Comparison of ENCODE assay signal across 31 cellular contexts in genomic region chr5:62347928-62348327, GRCh38. TPM values are rescaled to one million over a fixed set of nuclear protein-coding genes. Genes with fewer than 3 reads are reported as not detected.
DNase-seq lines count a peak whose midpoint lies in the region; ATAC-seq, FAIRE-seq and TF ChIP-seq lines count a peak whose summit lies in the region.
"Had no signal": no experiment of that assay in that cellular context is flagged by ENCODE, and none has a peak within 500 bp of the region (broad histone marks: within the 10 kb centered on the region; RNA-seq: fewer than 3 reads in every experiment).

No MANE protein-coding gene starts in this region.

- H3K4me1 Mint-ChIP-seq in activated naive CD4-positive, alpha-beta T cell treated with anti-CD3 and anti-CD28 coated beads, Interleukin-2, amount 50 U/mL, for 24 hours, result peaks cover 39% of the 10 kb centered on the region
- H3K4me1 Mint-ChIP-seq in CD8-positive, alpha-beta memory T cell, result peaks cover 32 to 57% (median 49%) of the 10 kb centered on the region in 3 donors
- H3K4me1 Mint-ChIP-seq in activated T-helper 2 cell treated with anti-CD3 and anti-CD28 coated beads, Interferon-gamma antibody, Interleukin-2, Interleukin-4, amounts not matched to agents 10 μg/mL and 5 μg/mL and 100 μg/mL, durations not matched to agents 14 hours and 24 hours and 36 hours (ENCODE audit: low read depth), result peaks cover 30% of the 10 kb centered on the region
- H3K4me1 Mint-ChIP-seq in naive thymus-derived CD8-positive, alpha-beta T cell, result peaks cover 15 to 47% (median 32%) of the 10 kb centered on the region in 4 donors

- H3K27ac Mint-ChIP-seq in activated naive CD4-positive, alpha-beta T cell treated with anti-CD3 and anti-CD28 coated beads, Interleukin-2, amount 50 U/mL, for 24 hours, result peak overlapping the region; percentile 62
- peak overlapping the region in 7 of 8 donors; percentile 37 to 85 (median 67) for H3K27ac Mint-ChIP-seq in CD8-positive, alpha-beta memory T cell
- H3K27ac Mint-ChIP-seq in activated T-helper 2 cell treated with anti-CD3 and anti-CD28 coated beads, Interferon-gamma antibody, Interleukin-2, Interleukin-4, amounts not matched to agents 10 μg/mL and 5 μg/mL and 100 μg/mL, durations not matched to agents 14 hours and 24 hours and 36 hours, result peak overlapping the region; percentile 0
- H3K27ac Mint-ChIP-seq in naive thymus-derived CD8-positive, alpha-beta T cell, result peak overlapping the region in 8 of 10 donors; percentile 29 to 88 (median 66)
- H3K27ac Mint-ChIP-seq: nephron had no signal

- no peak for TF ChIP-seq CTCF in GM13977 (IDR thresholded peaks at IDR 0.05; ENCODE audit: extremely low read depth, insufficient read depth, missing control alignments)

- in situ Hi-C loops in GM13977 (cut with MboI; ENCODE audit: low pct_unique_long_range_greater_than_20kb, low sequenced_read_pairs, unreplicated experiment), result no loop called here

- no peak for FAIRE-seq in H54 (lab: Jason Lieb, UNC)

- H3K4me1 ChIP-seq in CD8-positive, alpha-beta memory T cell (ENCODE audit: insufficient read depth, low read length), result peaks cover 14% of the 10 kb centered on the region
- H3K4me1 ChIP-seq: lower lobe of right lung, SJCRH30, suprapubic skin, upper lobe of left lung had no signal

- no peaks in the 10 kb centered on the region for H3K9me3 ChIP-seq in CD8-positive, alpha-beta memory T cell (ENCODE audit: low read length)
- H3K9me3 ChIP-seq: BLaER1 treated with 17β-estradiol and CSF1 and Interleukin-3, amounts not matched to agents 10 nM and 100 nM; lower lobe of right lung; SJCRH30; suprapubic skin; upper lobe of left lung had no signal

- DNase-seq in activated naive CD4-positive, alpha-beta T cell (lab: John Stamatoyannopoulos, UW), result no peak
- no peak for DNase-seq in CD8-positive, alpha-beta memory T cell
- no peak for DNase-seq in activated T-helper 2 cell treated with anti-CD3 and anti-CD28 coated beads, Interferon-gamma antibody, Interleukin-2, Interleukin-4, amounts not matched to agents 10 μg/mL and 5 μg/mL and 100 μg/mL, durations not matched to agents 14 hours and 24 hours and 36 hours (ENCODE audit: low spot score)
- DNase-seq in naive thymus-derived CD8-positive, alpha-beta T cell, result no peak
- DNase-seq in H54 (ENCODE audit: insufficient read length, low spot score), result no peak
- no peak for DNase-seq in GM13977 (ENCODE audit: low spot score)
- DNase-seq: activated CD4-positive, alpha-beta T cell treated with anti-CD3 and anti-CD28 coated beads, Interleukin-2, amount 50 U/mL, for 1 hour; activated CD8-positive, alpha-beta memory T cell treated with anti-CD3 and anti-CD28 coated beads, Interleukin-2, amount 50 U/mL, for 48 hours; activated gamma-delta T cell; amniotic stem cell; brain microvascular endothelial cell; Calu3; DMS79 treated with DMSO at 0.1 percent for 48 hours; foreskin melanocyte; GDM1; IMR-90; kidney glomerular epithelial cell; lower lobe of right lung; NCI-H446 treated with DMSO at 0.1 percent for 48 hours; NCI-H82; RPMI8226; SJCRH30; stimulated activated CD4-positive, alpha-beta T cell treated with anti-CD3 and anti-CD28 coated beads, Interleukin-4, amount 100 ng/mL, for 24 hours; SW 1271; T1000; upper lobe of left lung; WERI-Rb-1 had no signal

- no peak overlapping the region for H3K4me3 ChIP-seq in CD8-positive, alpha-beta memory T cell (ENCODE audit: low read length)
- H3K4me3 ChIP-seq: BLaER1 treated with 17β-estradiol and CSF1 and Interleukin-3, amounts not matched to agents 10 nM and 100 nM; lower lobe of right lung; SJCRH30; suprapubic skin; upper lobe of left lung had no signal

- no peak for ATAC-seq in naive thymus-derived CD8-positive, alpha-beta T cell
- ATAC-seq: lower lobe of right lung had no signal

- no peak for TF ChIP-seq POLR2A in H54 (IDR thresholded peaks at IDR 0.05; ENCODE audit: low read depth, low read length)

- intact Hi-C loops in activated T-helper 2 cell treated with anti-CD3 and anti-CD28 coated beads, Interferon-gamma antibody, Interleukin-2, Interleukin-4, amounts not matched to agents 10 μg/mL and 5 μg/mL and 100 μg/mL, durations not matched to agents 14 hours and 24 hours and 36 hours (cut with micrococcal nuclease), result no loop called here

- no peak overlapping the region for H3K27ac ChIP-seq in CD8-positive, alpha-beta memory T cell (ENCODE audit: low read depth, low read length)
- H3K27ac ChIP-seq: BLaER1 treated with 17β-estradiol and CSF1 and Interleukin-3, amounts not matched to agents 10 nM and 100 nM; brain microvascular endothelial cell; lower lobe of right lung; SJCRH30; suprapubic skin; upper lobe of left lung; WERI-Rb-1 had no signal

- no peaks in the 10 kb centered on the region for H3K9me3 Mint-ChIP-seq in activated naive CD4-positive, alpha-beta T cell treated with anti-CD3 and anti-CD28 coated beads, Interleukin-2, amount 50 U/mL, for 24 hours
- no peaks in the 10 kb centered on the region for H3K9me3 Mint-ChIP-seq in CD8-positive, alpha-beta memory T cell
- H3K9me3 Mint-ChIP-seq in activated T-helper 2 cell treated with anti-CD3 and anti-CD28 coated beads, Interferon-gamma antibody, Interleukin-2, Interleukin-4, amounts not matched to agents 10 μg/mL and 5 μg/mL and 100 μg/mL, durations not matched to agents 14 hours and 24 hours and 36 hours, result no peaks in the 10 kb centered on the region
- H3K9me3 Mint-ChIP-seq in naive thymus-derived CD8-positive, alpha-beta T cell, result no peaks in the 10 kb centered on the region
- H3K9me3 Mint-ChIP-seq: nephron had no signal

- H3K36me3 Mint-ChIP-seq in activated naive CD4-positive, alpha-beta T cell treated with anti-CD3 and anti-CD28 coated beads, Interleukin-2, amount 50 U/mL, for 24 hours, result peaks cover 6% of the 10 kb centered on the region
- peaks cover 0 to 50% (median 9%) of the 10 kb centered on the region in 3 donors for H3K36me3 Mint-ChIP-seq in CD8-positive, alpha-beta memory T cell
- H3K36me3 Mint-ChIP-seq in activated T-helper 2 cell treated with anti-CD3 and anti-CD28 coated beads, Interferon-gamma antibody, Interleukin-2, Interleukin-4, amounts not matched to agents 10 μg/mL and 5 μg/mL and 100 μg/mL, durations not matched to agents 14 hours and 24 hours and 36 hours (ENCODE audit: low read depth), result peaks cover 65% of the 10 kb centered on the region
- H3K36me3 Mint-ChIP-seq in naive thymus-derived CD8-positive, alpha-beta T cell, result peaks cover 0 to 59% (median 4%) of the 10 kb centered on the region in 3 donors

- peaks cover 10% of the 10 kb centered on the region for H3K36me3 ChIP-seq in CD8-positive, alpha-beta memory T cell (ENCODE audit: insufficient read depth, low read length)

- POLR2A ChIA-PET in CD8-positive, alpha-beta memory T cell (lab: Charles Lee), result no interaction called here
- POLR2A ChIA-PET in naive thymus-derived CD8-positive, alpha-beta T cell (lab: Charles Lee), result no interaction called here

- H3K27me3 ChIP-seq in CD8-positive, alpha-beta memory T cell (ENCODE audit: insufficient read depth, low read length, poor library complexity, severe bottlenecking), result no peaks in the 10 kb centered on the region
- H3K27me3 ChIP-seq: BLaER1 treated with 17β-estradiol and CSF1 and Interleukin-3, amounts not matched to agents 10 nM and 100 nM; brain microvascular endothelial cell; SJCRH30; suprapubic skin; upper lobe of left lung had no signal

- no peaks in the 10 kb centered on the region for H3K27me3 Mint-ChIP-seq in activated naive CD4-positive, alpha-beta T cell treated with anti-CD3 and anti-CD28 coated beads, Interleukin-2, amount 50 U/mL, for 24 hours
- H3K27me3 Mint-ChIP-seq in CD8-positive, alpha-beta memory T cell, result no peaks in the 10 kb centered on the region
- H3K27me3 Mint-ChIP-seq in activated T-helper 2 cell treated with anti-CD3 and anti-CD28 coated beads, Interferon-gamma antibody, Interleukin-2, Interleukin-4, amounts not matched to agents 10 μg/mL and 5 μg/mL and 100 μg/mL, durations not matched to agents 14 hours and 24 hours and 36 hours (ENCODE audit: low read depth), result no peaks in the 10 kb centered on the region
- no peaks in the 10 kb centered on the region for H3K27me3 Mint-ChIP-seq in naive thymus-derived CD8-positive, alpha-beta T cell

- CTCF ChIA-PET in CD8-positive, alpha-beta memory T cell (lab: Charles Lee), result no interaction called here

- H3K4me3 Mint-ChIP-seq in activated naive CD4-positive, alpha-beta T cell treated with anti-CD3 and anti-CD28 coated beads, Interleukin-2, amount 50 U/mL, for 24 hours, result no peak overlapping the region
- H3K4me3 Mint-ChIP-seq in CD8-positive, alpha-beta memory T cell, result no peak overlapping the region
- no peak overlapping the region for H3K4me3 Mint-ChIP-seq in activated T-helper 2 cell treated with anti-CD3 and anti-CD28 coated beads, Interferon-gamma antibody, Interleukin-2, Interleukin-4, amounts not matched to agents 10 μg/mL and 5 μg/mL and 100 μg/mL, durations not matched to agents 14 hours and 24 hours and 36 hours (ENCODE audit: low read depth)
- no peak overlapping the region for H3K4me3 Mint-ChIP-seq in naive thymus-derived CD8-positive, alpha-beta T cell
- H3K4me3 Mint-ChIP-seq: nephron had no signal

RNA-seq across cellular contexts. Expression of gene KIF2A, which starts 41.9 kb away (rescaled TPM):
- total RNA-seq in CD8-positive, alpha-beta memory T cell, result 100 to 1,000 TPM; 252 to 253 TPM
- polyA plus RNA-seq in CD8-positive, alpha-beta memory T cell, result 185 TPM
- total RNA-seq in activated T-helper 2 cell treated with anti-CD3 and anti-CD28 coated beads, Interferon-gamma antibody, Interleukin-2, Interleukin-4, amounts not matched to agents 10 μg/mL and 5 μg/mL and 100 μg/mL, durations not matched to agents 14 hours and 24 hours and 36 hours, result 285 and 294 TPM in 2 replicates
- total RNA-seq in naive thymus-derived CD8-positive, alpha-beta T cell, result 100 to 1,000 TPM; 178 to 195 TPM
- polyA plus RNA-seq in naive thymus-derived CD8-positive, alpha-beta T cell, result 100 to 1,000 TPM; 151 to 180 (median 173) TPM

RNA-seq across cellular contexts. Expression of gene DIMT1, which starts 55.8 kb away (rescaled TPM):
- 10 to 100 TPM; 54.4 to 58.9 TPM for total RNA-seq in CD8-positive, alpha-beta memory T cell
- 38.4 TPM for polyA plus RNA-seq in CD8-positive, alpha-beta memory T cell
- total RNA-seq in activated T-helper 2 cell treated with anti-CD3 and anti-CD28 coated beads, Interferon-gamma antibody, Interleukin-2, Interleukin-4, amounts not matched to agents 10 μg/mL and 5 μg/mL and 100 μg/mL, durations not matched to agents 14 hours and 24 hours and 36 hours, result 39.8 and 45.0 TPM in 2 replicates
- 10 to 100 TPM; 23.2 to 23.4 TPM for total RNA-seq in naive thymus-derived CD8-positive, alpha-beta T cell
- 10 to 100 TPM; 44.4 to 50.9 (median 46.3) TPM for polyA plus RNA-seq in naive thymus-derived CD8-positive, alpha-beta T cell

Comparison
In these comparisons a context has a peak if more than half of its experiments do, and no peak if none do; other contexts are left out.
1. H3K27ac Mint-ChIP-seq: peak in every context shown above with its lines; median percentile 67 in CD8-positive, alpha-beta memory T cell; 66 in naive thymus-derived CD8-positive, alpha-beta T cell; 62 in activated naive CD4-positive, alpha-beta T cell treated with anti-CD3 and anti-CD28 coated beads, Interleukin-2, amount 50 U/mL, for 24 hours; 0 in activated T-helper 2 cell treated with anti-CD3 and anti-CD28 coated beads, Interferon-gamma antibody, Interleukin-2, Interleukin-4, amounts not matched to agents 10 μg/mL and 5 μg/mL and 100 μg/mL, durations not matched to agents 14 hours and 24 hours and 36 hours.